Comparison of ENCODE assay signal across 14 cellular contexts in genomic region chr19:2577722-2578335, GRCh38.
DNase-seq lines count a peak whose midpoint lies in the region; ATAC-seq, FAIRE-seq and TF ChIP-seq lines count a peak whose summit lies in the region.
"Had no signal": no experiment of that assay in that cellular context is flagged by ENCODE, and none has a peak within 500 bp of the region (broad histone marks: within the 10 kb centered on the region; RNA-seq: fewer than 3 reads in every experiment).

No MANE protein-coding gene starts in this region.

- intact Hi-C loops in right lobe of liver (cut with DNase I): loop anchor here (5.0 to 10.0 kb wide), 3 partner anchors 49 to 103 kb away; partner anchors contain the start of gene GADD45B (in 1 of the 2)

- H3K27me3 Mint-ChIP-seq in HFFc6 (ENCODE audit: insufficient read depth) (no peaks in the 10 kb centered on the region), brain (peaks cover 14% of the 10 kb centered on the region)
- H3K27me3 Mint-ChIP-seq: activated B cell treated with CpG ODN at 0.5 μM for 24 hours had no signal

- H3K36me3 Mint-ChIP-seq in HFFc6 (ENCODE audit: low read depth): peaks cover 5% of the 10 kb centered on the region; the same call in 1 of the 2 replicates
- peaks cover 5% of the 10 kb centered on the region for H3K36me3 Mint-ChIP-seq in brain

- H3K4me3 ChIP-seq in right lobe of liver: peak overlapping the region in 2 of 3 donors; percentile 42 to 62
- H3K4me3 ChIP-seq in small intestine (ENCODE audit: low read depth in 1 of 2, low read length in 2 of 2): no peak overlapping the region

- H3K27ac ChIP-seq in right lobe of liver: peak overlapping the region; percentile 82 to 93 (median 91)
- H3K27ac ChIP-seq in small intestine (ENCODE audit: low read depth in 1 of 2, low read length in 1 of 2): peak overlapping the region; percentile 41 to 66

- TF ChIP-seq CTCF in HFFc6 (IDR thresholded peaks at IDR 0.05): no peak
- TF ChIP-seq CTCF in brain (conservative IDR thresholded peaks at IDR 0.05): no peak
- TF ChIP-seq CTCF in right lobe of liver (IDR thresholded peaks at IDR 0.05): no peak
- no peak for TF ChIP-seq CTCF in GM13977 (IDR thresholded peaks at IDR 0.05; ENCODE audit: extremely low read depth, insufficient read depth, missing control alignments)

- no peak for FAIRE-seq in small intestine (lab: Jason Lieb, UNC)
- FAIRE-seq: GM18507 had no signal

- H3K36me3 ChIP-seq in right lobe of liver (no peaks in the 10 kb centered on the region), small intestine (ENCODE audit: control insufficient read depth in 2 of 2, insufficient read depth in 2 of 2, low read length in 2 of 2) (no peaks in the 10 kb centered on the region)

- H3K27me3 ChIP-seq in right lobe of liver (no peaks in the 10 kb centered on the region), small intestine (ENCODE audit: control insufficient read depth in 2 of 2, insufficient read depth in 2 of 2, low read length in 2 of 2) (no peaks in the 10 kb centered on the region)

- H3K4me3 Mint-ChIP-seq in HFFc6: peak overlapping the region; percentile 81
- peak overlapping the region in 4 of 5 experiments; percentile 50 to 77 (median 62) for H3K4me3 Mint-ChIP-seq in brain
- H3K4me3 Mint-ChIP-seq: activated B cell treated with CpG ODN at 0.5 μM for 24 hours had no signal

- H3K9me3 Mint-ChIP-seq in HFFc6 (peaks cover 9% of the 10 kb centered on the region), brain (peaks cover 7 to 25% (median 11%) of the 10 kb centered on the region in 5 experiments)
- H3K9me3 Mint-ChIP-seq: activated B cell treated with CpG ODN at 0.5 μM for 24 hours had no signal

- H3K27ac Mint-ChIP-seq in HFFc6: peak overlapping the region; percentile 42
- peak overlapping the region in 1 of 5 experiments; percentile 68 for H3K27ac Mint-ChIP-seq in brain
- H3K27ac Mint-ChIP-seq: activated B cell treated with CpG ODN at 0.5 μM for 24 hours had no signal

- WGBS in right lobe of liver (ENCODE audit: insufficient coverage, low coverage, low lambda C conversion rate, missing lambda C conversion rate): 76% methylated on average over 16 of the region's 18 CpGs
- WGBS in small intestine, 3 donors: 78 to 84% (median 82%) methylated on average over 18 of the region's 18 CpGs

- ATAC-seq in right lobe of liver (no peak), HG02981 (IDR thresholded peaks at IDR 0.05; ENCODE audit: unreplicated experiment) (no peak), GM21723 (IDR thresholded peaks at IDR 0.05; ENCODE audit: unreplicated experiment) (no peak)

- no peak for TF ChIP-seq POLR2A in right lobe of liver (IDR thresholded peaks at IDR 0.05)

- H3K9me3 ChIP-seq in right lobe of liver (peaks cover 0 to under 1% (median 0%) of the 10 kb centered on the region in 4 donors), small intestine (ENCODE audit: control insufficient read depth, low read depth) (no peaks in the 10 kb centered on the region)

- H3K4me1 Mint-ChIP-seq in HFFc6 (ENCODE audit: low read depth) (peaks cover 11% of the 10 kb centered on the region), brain (peaks cover 8% of the 10 kb centered on the region)

- H3K4me1 ChIP-seq in right lobe of liver: peaks cover 0 to 32% (median 13%) of the 10 kb centered on the region in 4 donors
- peaks cover 0 to 4% of the 10 kb centered on the region in 2 donors for H3K4me1 ChIP-seq in small intestine (ENCODE audit: control insufficient read depth in 2 of 2, insufficient read depth in 1 of 2, low read depth in 1 of 2, low read length in 1 of 2)

- in situ Hi-C loops in GM13977 (cut with MboI; ENCODE audit: low pct_unique_long_range_greater_than_20kb, low sequenced_read_pairs, unreplicated experiment): no loop called here

- no peak for DNase-seq in HFFc6
- DNase-seq in right lobe of liver: no peak
- no peak for DNase-seq in small intestine
- no peak for DNase-seq in GM13977 (ENCODE audit: low spot score)
- no peak for DNase-seq in RPMI8226
- DNase-seq: activated B cell treated with CpG ODN at 0.5 μM for 24 hours; activated naive CD4-positive, alpha-beta T cell treated with anti-CD3 and anti-CD28 coated beads, Interleukin-2, amount 50 U/mL, for 16 hours; DMS 273 treated with DMSO at 0.1 percent for 48 hours; NCI-H1092; OCI-M1 had no signal

Comparison
In these comparisons a context has a peak if more than half of its experiments do, and no peak if none do; other contexts are left out.
1. H3K4me3 ChIP-seq: peak in right lobe of liver (2 of 3); none in small intestine (0 of 2).